In genomic region chr2:109898462-109899336, GRCh38 we compare ENCODE assay signal across 10 cellular contexts. TPM values are rescaled to one million over a fixed set of nuclear protein-coding genes. Genes with fewer than 3 reads are reported as not detected.
DNase-seq lines count a peak whose midpoint lies in the region; ATAC-seq, FAIRE-seq and TF ChIP-seq lines count a peak whose summit lies in the region.
"Not testable (repeated sequence)": the region's sequence is repeated elsewhere in the genome, so short reads cannot be mapped to it uniquely, and the experiment has no call there.
"Had no signal": no experiment of that assay in that cellular context is flagged by ENCODE, and none has a peak within 500 bp of the region (broad histone marks: within the 10 kb centered on the region; RNA-seq: fewer than 3 reads in every experiment).

A gene with protein sequence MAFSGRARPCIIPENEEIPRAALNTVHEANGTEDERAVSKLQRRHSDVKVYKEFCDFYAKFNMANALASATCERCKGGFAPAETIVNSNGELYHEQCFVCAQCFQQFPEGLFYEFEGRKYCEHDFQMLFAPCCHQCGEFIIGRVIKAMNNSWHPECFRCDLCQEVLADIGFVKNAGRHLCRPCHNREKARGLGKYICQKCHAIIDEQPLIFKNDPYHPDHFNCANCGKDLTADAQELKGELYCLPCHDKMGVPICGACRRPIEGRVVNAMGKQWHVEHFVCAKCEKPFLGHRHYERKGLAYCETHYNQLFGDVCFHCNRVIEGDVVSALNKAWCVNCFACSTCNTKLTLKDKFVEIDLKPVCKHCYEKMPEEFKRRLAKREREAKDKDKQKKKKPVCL (plus strand): TSS chr2:109898688. CDS start chr2:109898729, 41 bp downstream.

- TF ChIP-seq CTCF in GM23338 (conservative IDR thresholded peaks at IDR 0.05; ENCODE audit: low read depth in 2 of 2); ascending aorta (IDR thresholded peaks at IDR 0.05); endothelial cell of umbilical vein (IDR thresholded peaks at IDR 0.05; ENCODE audit: extremely low read depth in 1 of 2, insufficient read depth in 1 of 2, low read depth in 1 of 2, low read length in 2 of 2); lung (IDR thresholded peaks at IDR 0.05; ENCODE audit: control extremely low read depth, extremely low read depth); pancreas (IDR thresholded peaks at IDR 0.05); upper lobe of left lung (IDR thresholded peaks at IDR 0.05): not testable (repeated sequence)

- WGBS in lung, 2 donors = no CpG with 5 or more reads among the region's 28 CpGs
- WGBS in pancreas, 2 donors = no CpG with 5 or more reads among the region's 28 CpGs
- no CpG with 5 or more reads among the region's 28 CpGs for WGBS in upper lobe of left lung, 2 donors

- H3K4me1 Mint-ChIP-seq in GM23338 = not testable (repeated sequence)

- BruUV-seq in endothelial cell of umbilical vein (replicated peaks; lab: Mats Ljungman, UMichigan) = TSS peak; percentile 55

- H3K9ac ChIP-seq in endothelial cell of umbilical vein (replicated peaks; ENCODE audit: extremely low read depth, insufficient read depth, low read length) = not testable (repeated sequence)

- not testable (repeated sequence) for H3K9me3 Mint-ChIP-seq in GM23338

- not testable (repeated sequence) for H3F3A ChIP-seq in GM23338 (replicated peaks; ENCODE audit: low read depth)

- not testable (repeated sequence) for DNase-seq in GM23338 (ENCODE audit: low spot score); ascending aorta (ENCODE audit: low spot score in 2 of 2); endothelial cell of umbilical vein (ENCODE audit: low read depth, low spot score); Right ventricle myocardium superior; left colon; lung (ENCODE audit: low spot score); pancreas; upper lobe of left lung

- not testable (repeated sequence) for H3K27me3 Mint-ChIP-seq in GM23338 (ENCODE audit: insufficient read depth, low read depth, poor library complexity)

- CTCF ChIA-PET in endothelial cell of umbilical vein (lab: Charles Lee) = not testable (repeated sequence)

- POLR2A ChIA-PET in endothelial cell of umbilical vein (lab: Charles Lee) = not testable (repeated sequence)

- not testable (repeated sequence) for H3K36me3 ChIP-seq in GM23338 (ENCODE audit: insufficient read depth); ascending aorta; endothelial cell of umbilical vein (ENCODE audit: control insufficient read depth in 2 of 2, extremely low read depth in 1 of 2, insufficient read depth in 2 of 2, low read length in 2 of 2); lung (ENCODE audit: control insufficient read depth in 2 of 2, insufficient read depth in 2 of 2, low read length in 2 of 2); pancreas; upper lobe of left lung

- not testable (repeated sequence) for H3K36me3 Mint-ChIP-seq in GM23338 (ENCODE audit: low read depth)

- H3K9me1 ChIP-seq in endothelial cell of umbilical vein (replicated peaks; ENCODE audit: control insufficient read depth, extremely low read depth, insufficient read depth, low read length) = not testable (repeated sequence)

- not testable (repeated sequence) for H2AFZ ChIP-seq in GM23338; endothelial cell of umbilical vein (ENCODE audit: low read depth, low read length)

- not testable (repeated sequence) for H3K4me3 ChIP-seq in GM23338; ascending aorta; endothelial cell of umbilical vein (replicated peaks in 1 of 3; ENCODE audit: insufficient read depth in 1 of 3, low read depth in 1 of 3, low read length in 3 of 3); lung; pancreas; upper lobe of left lung

- not testable (repeated sequence) for H3K4me3 Mint-ChIP-seq in GM23338

- H3K79me2 ChIP-seq in GM23338 (replicated peaks; ENCODE audit: insufficient read depth); endothelial cell of umbilical vein (ENCODE audit: control insufficient read depth, insufficient read depth, low read length): not testable (repeated sequence)

- FAIRE-seq in endothelial cell of umbilical vein (lab: Jason Lieb, UNC); pancreas (lab: Jason Lieb, UNC): not testable (repeated sequence)

- H4K20me1 ChIP-seq in GM23338 (replicated peaks; ENCODE audit: insufficient read depth); endothelial cell of umbilical vein (replicated peaks; ENCODE audit: control insufficient read depth, extremely low read depth, insufficient read depth, low read length): not testable (repeated sequence)

- not testable (repeated sequence) for H3K27me3 ChIP-seq in GM23338 (ENCODE audit: insufficient read depth); ascending aorta; endothelial cell of umbilical vein (ENCODE audit: control insufficient read depth in 2 of 2, insufficient read depth in 2 of 2, low read length in 2 of 2); lung (ENCODE audit: control insufficient read depth, insufficient read depth); pancreas; upper lobe of left lung

- intact Hi-C loops in ascending aorta (cut with DNase I); endothelial cell of umbilical vein (cut with micrococcal nuclease); Right ventricle myocardium superior (cut with DNase I); left colon (cut with DNase I, micrococcal nuclease); pancreas (cut with DNase I): not testable (repeated sequence)

- not testable (repeated sequence) for H3K27ac Mint-ChIP-seq in GM23338

- H3K27ac ChIP-seq in GM23338 (ENCODE audit: low read depth); ascending aorta; endothelial cell of umbilical vein (ENCODE audit: insufficient read depth, low read depth, low read length); lung (ENCODE audit: low read depth in 1 of 2, low read length in 1 of 2); pancreas; upper lobe of left lung: not testable (repeated sequence)

- TF ChIP-seq POLR2A in endothelial cell of umbilical vein (IDR thresholded peaks at IDR 0.05; ENCODE audit: low read depth, low read length); upper lobe of left lung (IDR thresholded peaks at IDR 0.05): not testable (repeated sequence)

- H3K4me1 ChIP-seq in GM23338 (ENCODE audit: insufficient read depth); ascending aorta; endothelial cell of umbilical vein (ENCODE audit: control insufficient read depth, extremely low read depth, insufficient read depth, low read length); lung (ENCODE audit: control insufficient read depth in 2 of 2, insufficient read depth in 2 of 2, low read length in 2 of 2); pancreas; upper lobe of left lung: not testable (repeated sequence)

- H3K9me3 ChIP-seq in ascending aorta; endothelial cell of umbilical vein (replicated peaks; ENCODE audit: control insufficient read depth, insufficient read depth, low read length); lung (ENCODE audit: control insufficient read depth in 2 of 2, insufficient read depth in 1 of 2, low read length in 1 of 2); pancreas; upper lobe of left lung: not testable (repeated sequence)

- dilution Hi-C loops in endothelial cell of umbilical vein (cut with MboI; ENCODE audit: extremely low pct_ligation_motif_present, low sequenced_read_pairs) = not testable (repeated sequence)

- not testable (repeated sequence) for TF ChIP-seq EP300 in upper lobe of left lung (IDR thresholded peaks at IDR 0.05)

- ATAC-seq in GM23338 (peak; percentile 61), Right ventricle myocardium superior (ENCODE audit: poor library complexity) (peak; percentile 97), left colon (peak; percentile 42), lung (ENCODE audit: insufficient read depth, low FRiP score) (peak; percentile 58), pancreas (peak; percentile 86 to 95 (median 89)), upper lobe of left lung (ENCODE audit: low FRiP score in 2 of 2) (peak; percentile 56 to 92)

- not testable (repeated sequence) for H3K9me2 ChIP-seq in GM23338 (ENCODE audit: insufficient read depth)

- not testable (repeated sequence) for H3K4me2 ChIP-seq in GM23338; endothelial cell of umbilical vein (ENCODE audit: insufficient read depth, low read length)

RNA-seq across cellular contexts. Expression of the gene that starts here (rescaled TPM):
- 0.31 and 1.0 TPM in 2 replicates for total RNA-seq in GM23338 (2014; rRNA removed; shearing (Covaris generic))
- polyA plus RNA-seq in GM23338 (2016; fragmentation: Nextera tagmentation; extraction: Ambion mirVana) (0.87 and 1.8 TPM in 2 replicates), endothelial cell of umbilical vein (12.3 and 13.5 TPM in 2 replicates), lung (1 to 10 TPM in 1 of 2 donors, under 1 TPM in 1; 0.55 to 1.0 TPM), pancreas (1 to 10 TPM in 1 of 2 donors, under 1 TPM in 1; 0.38 to 1.7 TPM)
- total RNA-seq in ascending aorta (21.9 TPM), endothelial cell of umbilical vein (9.4 and 17.8 TPM in 2 replicates), Right ventricle myocardium superior (4.1 TPM), left colon (1 to 10 TPM; 1.3 to 1.9 TPM), lung (1 to 10 TPM; 1.2 to 3.3 TPM), pancreas (1 to 10 TPM; 1.5 to 3.1 (median 2.1) TPM), upper lobe of left lung (1 to 10 TPM in 3 of 6 donors, under 1 TPM in 1, not detected in 2; 0.89 to 2.2 (median 1.6) TPM)
- polyA plus RNA-seq in endothelial cell of umbilical vein (2011; cell fraction: cytosol; rRNA removed) = 6.9 and 9.8 TPM in 2 replicates
- polyA plus RNA-seq in endothelial cell of umbilical vein (2011; cell fraction: nucleus; rRNA removed) = 79.1 and 94.6 TPM in 2 replicates
- polyA plus RNA-seq in endothelial cell of umbilical vein (2012) = 12.2 and 16.0 TPM in 2 replicates
- 48.5 and 75.3 TPM in 2 replicates for polyA minus RNA-seq in endothelial cell of umbilical vein
- not detected for polyA minus RNA-seq in endothelial cell of umbilical vein (2011; cell fraction: cytosol; rRNA and poly(A)+ RNA removed)
- polyA minus RNA-seq in endothelial cell of umbilical vein (2011; cell fraction: nucleus; rRNA and poly(A)+ RNA removed) = 49.9 and 69.4 TPM in 2 replicates
- total RNA-seq: CD8-positive, alpha-beta T cell; H7 had no signal

Comparison
In these comparisons a context has a peak if more than half of its experiments do, and no peak if none do; other contexts are left out.
1. ATAC-seq: peak in every context shown above with its lines; median percentile 97 in Right ventricle myocardium superior; 89 in pancreas; 74 in upper lobe of left lung; 61 in GM23338; 58 in lung; 42 in left colon.